In genomic region chrX:120468825-120469525, GRCh38 we compare ENCODE assay signal across 8 cellular contexts. TPM values are rescaled to one million over a fixed set of nuclear protein-coding genes. Genes with fewer than 3 reads are reported as not detected.
DNase-seq lines count a peak whose midpoint lies in the region; ATAC-seq and TF ChIP-seq lines count a peak whose summit lies in the region.

Gene LAMP2, minus strand, starts transcription at chrX:120469296. Its CDS starts 127 bp downstream, at chrX:120469169.

- H3K14ac ChIP-seq in H9 (ENCODE audit: insufficient read depth, low read length): peak within 1 kb of the TSS; percentile 96

- no peak within 1 kb of the TSS for H2AK5ac ChIP-seq in H9 (ENCODE audit: insufficient read length, low read length)

- H3K23me2 ChIP-seq in H9 (ENCODE audit: insufficient read length, low read depth, low read length, poor library complexity, severe bottlenecking): peaks cover 5% of the 10 kb centered on the region

- no peak within 1 kb of the TSS for H2BK20ac ChIP-seq in H9 (ENCODE audit: low read depth, low read length, poor library complexity, severe bottlenecking)

- H3K18ac ChIP-seq in H9 (ENCODE audit: insufficient read length, low read depth, low read length): peak within 1 kb of the TSS; percentile 92

- no peak within 1 kb of the TSS for H3K4ac ChIP-seq in H9 (ENCODE audit: low read depth, low read length)

- H3K23ac ChIP-seq in H9 (ENCODE audit: insufficient read length, low read depth, low read length): no peak within 1 kb of the TSS

- no peak within 1 kb of the TSS for H4K91ac ChIP-seq in H9 (ENCODE audit: insufficient read length, low read depth, low read length)

- no CpG with 5 or more reads among the region's 50 CpGs for WGBS in H9 (ENCODE audit: extremely low coverage, insufficient read length, low lambda C conversion rate)

- peak within 1 kb of the TSS; percentile 90 for H3K9ac ChIP-seq in H9 (ENCODE audit: extremely low read depth, insufficient read length, low read length)

- peaks cover 0 to 5% (median 5%) of the 10 kb centered on the region in 3 experiments; a peak in 3 of 7 replicates for H3K36me3 Mint-ChIP-seq in H9 (ENCODE audit: insufficient read depth in 1 of 3, low read depth in 3 of 3)
- H3K36me3 Mint-ChIP-seq in natural killer cell treated with Interleukin-12 subunit alpha and Interleukin-12 subunit beta and Interleukin-15 and Interleukin-18, amount 100 ng/mL, for 72 hours: peaks cover 7% of the 10 kb centered on the region

- peak within 1 kb of the TSS; percentile 89 for H3K4me3 Mint-ChIP-seq in H9
- H3K4me3 Mint-ChIP-seq in natural killer cell treated with Interleukin-12 subunit alpha and Interleukin-12 subunit beta and Interleukin-15 and Interleukin-18, amount 100 ng/mL, for 72 hours: peak within 1 kb of the TSS; percentile 100

- peak within 1 kb of the TSS; percentile 76 for H3K4me2 ChIP-seq in H9 (ENCODE audit: insufficient read depth, insufficient read length, low read length)

- no peak within 1 kb of the TSS for H3T11ph ChIP-seq in H9 (ENCODE audit: low read length)

- DNase-seq in ELR (ENCODE audit: low read depth) (peak; percentile 92), H9 (peak; percentile 91), M059J (ENCODE audit: low read depth) (peak; percentile 96), fibroblast of peridontal ligament (ENCODE audit: extremely low read depth) (peak; percentile 88)
- peak; percentile 73 for DNase-seq in activated T-helper 9 cell treated with anti-CD3 and anti-CD28 coated beads, Interleukin-2, amount 50 U/mL, for 16 hours (ENCODE audit: low read depth)
- peak; percentile 86 for DNase-seq in natural killer cell treated with Interleukin-12 subunit alpha and Interleukin-12 subunit beta and Interleukin-15 and Interleukin-18, amount 100 ng/mL, for 72 hours (ENCODE audit: low spot score)
- peak; percentile 77 for DNase-seq in stimulated activated naive CD4-positive, alpha-beta T cell treated with Interleukin-2 at 50 U/mL for 16 hours (lab: John Stamatoyannopoulos, UW)

- no peaks in the 10 kb centered on the region for H3K4me1 ChIP-seq in H9 (ENCODE audit: insufficient read depth, low read length)

- H2BK5ac ChIP-seq in H9 (ENCODE audit: insufficient read length, low read length): no peak within 1 kb of the TSS

- H2BK15ac ChIP-seq in H9 (ENCODE audit: low read depth, low read length): no peak within 1 kb of the TSS

- peak within 1 kb of the TSS; percentile 21 to 96 (median 96); a peak in 6 of 7 replicates for H3K27ac Mint-ChIP-seq in H9
- H3K27ac Mint-ChIP-seq in natural killer cell treated with Interleukin-12 subunit alpha and Interleukin-12 subunit beta and Interleukin-15 and Interleukin-18, amount 100 ng/mL, for 72 hours: peak within 1 kb of the TSS; percentile 77 to 85

- H3K27me3 ChIP-seq in H9 (ENCODE audit: insufficient read depth, low read length): no peaks in the 10 kb centered on the region

- peaks cover 7% of the 10 kb centered on the region; the same call in 1 of the 2 replicates for H3K79me2 ChIP-seq in H9 (ENCODE audit: insufficient read depth, low read length)

- peaks cover 3% of the 10 kb centered on the region for H3K27me3 Mint-ChIP-seq in H9 (ENCODE audit: low read depth)
- peaks cover 0 to 7% of the 10 kb centered on the region in 2 donors for H3K27me3 Mint-ChIP-seq in natural killer cell treated with Interleukin-12 subunit alpha and Interleukin-12 subunit beta and Interleukin-15 and Interleukin-18, amount 100 ng/mL, for 72 hours

- TF ChIP-seq CTCF in H9 (conservative IDR thresholded peaks at IDR 0.05): no peak

- H3K4me1 Mint-ChIP-seq in H9: peaks cover 4 to 7% of the 10 kb centered on the region in 2 experiments
- peaks cover 17 to 21% of the 10 kb centered on the region in 2 donors for H3K4me1 Mint-ChIP-seq in natural killer cell treated with Interleukin-12 subunit alpha and Interleukin-12 subunit beta and Interleukin-15 and Interleukin-18, amount 100 ng/mL, for 72 hours (ENCODE audit: low read depth in 2 of 2)

- no peaks in the 10 kb centered on the region for H4K20me1 ChIP-seq in H9 (ENCODE audit: control insufficient read depth, insufficient read depth, insufficient read length)

- H2AFZ ChIP-seq in H9 (ENCODE audit: low read length): no peak within 1 kb of the TSS

- H2BK12ac ChIP-seq in H9 (ENCODE audit: insufficient read length, low read depth, low read length): no peak within 1 kb of the TSS

- H3K79me1 ChIP-seq in H9 (ENCODE audit: insufficient read depth, low read depth, low read length, poor library complexity, severe bottlenecking): no peaks in the 10 kb centered on the region

- H3K56ac ChIP-seq in H9 (ENCODE audit: insufficient read length, low read depth, low read length): no peak within 1 kb of the TSS

- TF ChIP-seq POLR2A in Raji (IDR thresholded peaks at IDR 0.05; ENCODE audit: insufficient read depth, low read depth, low read length): peak; percentile 75

- ATAC-seq in natural killer cell treated with Interleukin-12 subunit alpha and Interleukin-12 subunit beta and Interleukin-15 and Interleukin-18, amount 100 ng/mL, for 72 hours: peak; percentile 95 to 96

- no peak within 1 kb of the TSS for H4K8ac ChIP-seq in H9 (replicated peaks; ENCODE audit: insufficient read length, low read depth, low read length)

- H3K27ac ChIP-seq in H9 (ENCODE audit: insufficient read length, low read depth, low read length): no peak within 1 kb of the TSS

- H3K9me3 ChIP-seq in H9 (ENCODE audit: control insufficient read depth, low read depth, low read length): peaks cover 20% of the 10 kb centered on the region

- no peak within 1 kb of the TSS for H2BK120ac ChIP-seq in H9 (ENCODE audit: low read depth, low read length, poor library complexity, severe bottlenecking)

- no peak within 1 kb of the TSS for H4K5ac ChIP-seq in H9 (ENCODE audit: insufficient read length, low read depth, low read length)

- H3K9me3 Mint-ChIP-seq in H9: peaks cover 54 to 68% of the 10 kb centered on the region in 2 experiments
- no peaks in the 10 kb centered on the region for H3K9me3 Mint-ChIP-seq in natural killer cell treated with Interleukin-12 subunit alpha and Interleukin-12 subunit beta and Interleukin-15 and Interleukin-18, amount 100 ng/mL, for 72 hours

RNA-seq across cellular contexts. Expression of gene LAMP2, which starts in this region (rescaled TPM):
- total RNA-seq in H9 (2021): 27.7 and 28.6 TPM in 2 replicates
- 316 and 327 TPM in 2 replicates for total RNA-seq in M059J (2014; rRNA removed; shearing (Covaris generic))
- total RNA-seq in natural killer cell treated with Interleukin-12 subunit alpha and Interleukin-12 subunit beta and Interleukin-15 and Interleukin-18, amount 100 ng/mL, for 72 hours: 10 to 100 TPM; 25.6 to 58.6 TPM
